ENCODE assay signal across 19 cellular contexts in the genomic region with DNA sequence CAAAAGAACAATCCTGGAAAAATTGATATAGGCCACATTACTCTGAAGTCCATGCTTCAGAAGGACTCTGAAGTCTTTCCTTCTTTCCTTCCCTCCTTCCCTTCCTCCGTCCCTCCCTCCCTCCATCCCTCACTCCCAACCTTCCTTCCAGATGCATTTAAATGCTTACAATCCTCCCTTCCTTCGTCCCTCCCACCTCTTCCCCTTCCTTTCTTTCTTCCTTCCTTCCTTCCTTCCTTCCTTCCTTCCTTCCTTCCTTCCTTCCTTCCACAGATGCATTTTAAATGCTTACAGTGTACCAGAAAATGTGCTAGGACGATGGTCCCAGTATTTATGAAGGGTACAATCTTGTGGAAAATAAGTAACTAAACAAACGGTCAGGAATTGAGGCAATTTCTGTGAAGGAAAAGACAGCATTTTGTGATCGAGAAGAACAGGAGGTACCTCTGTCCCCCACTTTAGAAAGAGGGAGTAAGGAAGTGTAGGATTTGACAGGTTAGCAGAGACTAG.
A peak's percentile ranks its signal among the peaks of the same experiment; 100 is the strongest.
DNase-seq lines count a peak whose midpoint lies in the region; ATAC-seq, FAIRE-seq and TF ChIP-seq lines count a peak whose summit lies in the region.
"Had no signal": no experiment of that assay in that cellular context is flagged by ENCODE, and none has a peak within 500 bp of the region (broad histone marks: within the 10 kb centered on the region; RNA-seq: fewer than 3 reads in every experiment).

No MANE protein-coding gene starts in this region.

- ATAC-seq in IMR-90 (ENCODE audit: low read depth) (no peak), pancreas (no peak), T-cell (replicated peaks in 1 of 4) (no peak)
- ATAC-seq: HCT116 had no signal

- dilution Hi-C loops in IMR-90 (cut with HindIII; ENCODE audit: low sequenced_read_pairs, unreplicated experiment), result no loop called here

- no peak for DNase-seq in GM23248
- DNase-seq in IMR-90, result no peak
- DNase-seq in vagina (ENCODE audit: extremely low spot score in 2 of 2), result no peak
- no peak for DNase-seq in pancreas
- no peak for DNase-seq in T-cell
- no peak for DNase-seq in SKM-1 (lab: John Stamatoyannopoulos, UW; ENCODE audit: unreplicated experiment)
- DNase-seq: AML-193; Caco-2; CD4-positive, alpha-beta T cell; GDM1; GOT3; H7 had no signal

- peaks cover 29% of the 10 kb centered on the region for H3K4me1 Mint-ChIP-seq in nephron
- H3K4me1 Mint-ChIP-seq in T-cell, result no peaks in the 10 kb centered on the region

- intact Hi-C loops in IMR-90 (cut with micrococcal nuclease), result no loop called here
- intact Hi-C loops in vagina (cut with DNase I), result no loop called here
- intact Hi-C loops in pancreas (cut with DNase I), result no loop called here

- peak overlapping the region; percentile 19; the same call in 1 of the 2 replicates for H2BK120ac ChIP-seq in IMR-90 (ENCODE audit: low read depth, low read length)

- H2BK5ac ChIP-seq in IMR-90 (ENCODE audit: low read depth, low read length, poor library complexity, severe bottlenecking), result peak overlapping the region; percentile 69

- BruUV-seq in IMR-90 (replicated peaks; lab: Mats Ljungman, UMichigan), result no TSS peak

- H2BK15ac ChIP-seq in IMR-90 (ENCODE audit: low read depth, low read length), result peak overlapping the region; percentile 41; the same call in 2 of the 3 replicates

- peak overlapping the region; percentile 72; the same call in 1 of the 2 replicates for H2AK5ac ChIP-seq in IMR-90 (ENCODE audit: low read depth, low read length)

- H4K20me1 ChIP-seq in GM23248 (ENCODE audit: insufficient read depth) (no peaks in the 10 kb centered on the region), IMR-90 (ENCODE audit: insufficient read depth, low read length) (no peaks in the 10 kb centered on the region)

- peak overlapping the region; percentile 44; the same call in 1 of the 2 replicates for H4K91ac ChIP-seq in IMR-90 (ENCODE audit: insufficient read depth, low read depth, low read length)

- H4K8ac ChIP-seq in IMR-90 (ENCODE audit: low read depth in 2 of 2, low read length in 2 of 2), result no peak overlapping the region

- no peaks in the 10 kb centered on the region for H3K9me3 ChIP-seq in GM23248 (ENCODE audit: low read depth)
- H3K9me3 ChIP-seq in IMR-90 (ENCODE audit: control insufficient read depth, insufficient read depth, low read length), result peaks cover 2% of the 10 kb centered on the region; the same call in 1 of the 2 replicates
- no peaks in the 10 kb centered on the region for H3K9me3 ChIP-seq in vagina
- no peaks in the 10 kb centered on the region for H3K9me3 ChIP-seq in pancreas
- H3K9me3 ChIP-seq: Caco-2 had no signal

- no peak for TF ChIP-seq POLR2A in IMR-90 (IDR thresholded peaks at IDR 0.05; ENCODE audit: low read depth, low read length)
- no peak for TF ChIP-seq POLR2A in vagina (IDR thresholded peaks at IDR 0.05)

- H3K4me2 ChIP-seq in GM23248 (ENCODE audit: unreplicated experiment) (no peak overlapping the region), IMR-90 (ENCODE audit: low read depth, low read length) (no peak overlapping the region)

- H3K79me2 ChIP-seq in GM23248 (ENCODE audit: insufficient read depth), result no peaks in the 10 kb centered on the region

- H3K27ac ChIP-seq in GM23248, result peak overlapping the region; percentile 56
- peak overlapping the region; percentile 57; the same call in 1 of the 2 replicates for H3K27ac ChIP-seq in IMR-90 (ENCODE audit: insufficient read depth, low read length)
- peak overlapping the region; percentile 2 for H3K27ac ChIP-seq in vagina
- no peak overlapping the region for H3K27ac ChIP-seq in pancreas
- H3K27ac ChIP-seq: C4-2B had no signal

- no peaks in the 10 kb centered on the region for H3K9me2 ChIP-seq in GM23248 (ENCODE audit: insufficient read depth)

- H3K27ac Mint-ChIP-seq in nephron (peak overlapping the region; percentile 12 to 87 (median 25)), T-cell (no peak overlapping the region)
- H3K27ac Mint-ChIP-seq: CD4-positive, alpha-beta T cell had no signal

- POLR2A ChIA-PET in IMR-90 (lab: Charles Lee; ENCODE audit: unreplicated experiment) (no interaction called here), T-cell (lab: Charles Lee) (no interaction called here)

- H3F3A ChIP-seq in GM23248 (ENCODE audit: insufficient read depth), result 0 out of 2 replicates have a peak, but pooled peaks cover 10% of the 10 kb centered on the region

- peak overlapping the region; percentile 97 for H3K18ac ChIP-seq in IMR-90 (ENCODE audit: low read depth, low read length)

- no peak overlapping the region for H3K4me3 ChIP-seq in GM23248
- H3K4me3 ChIP-seq in IMR-90 (ENCODE audit: insufficient read depth, low read depth, low read length), result no peak overlapping the region
- no peak overlapping the region for H3K4me3 ChIP-seq in vagina
- H3K4me3 ChIP-seq in pancreas, result no peak overlapping the region

- H3K27me3 Mint-ChIP-seq in nephron (ENCODE audit: low read depth) (no peaks in the 10 kb centered on the region), T-cell (peaks cover 7 to 10% of the 10 kb centered on the region in 2 donors)

- H2AFZ ChIP-seq in GM23248 (peak overlapping the region; percentile 10; the same call in 1 of the 2 replicates), IMR-90 (replicated peaks; ENCODE audit: low read length, poor library complexity) (no peak overlapping the region)

- 0 out of 2 replicates have a peak, but pooled peaks cover 3% of the 10 kb centered on the region for H3K9me1 ChIP-seq in IMR-90 (ENCODE audit: insufficient read depth, low read length)

- H4K5ac ChIP-seq in IMR-90 (ENCODE audit: low read depth, low read length), result peak overlapping the region; percentile 97

- H3K36me3 ChIP-seq in GM23248 (ENCODE audit: low read depth) (no peaks in the 10 kb centered on the region), IMR-90 (ENCODE audit: control insufficient read depth, insufficient read depth, low read length) (no peaks in the 10 kb centered on the region), vagina (no peaks in the 10 kb centered on the region), pancreas (no peaks in the 10 kb centered on the region)

- 0 out of 2 replicates have a peak overlapping the region, but pooled peaks have one; percentile 26 for H3K23ac ChIP-seq in IMR-90 (ENCODE audit: low read depth, low read length)

- H3K4me3 Mint-ChIP-seq in nephron (no peak overlapping the region), T-cell (no peak overlapping the region)
- H3K4me3 Mint-ChIP-seq: CD4-positive, alpha-beta T cell had no signal

- TF ChIP-seq RAD21 in IMR-90 (IDR thresholded peaks at IDR 0.05; ENCODE audit: low read length), result no peak

- H3K4me1 ChIP-seq in GM23248 (ENCODE audit: insufficient read depth), result peaks cover 33% of the 10 kb centered on the region
- peaks cover 7% of the 10 kb centered on the region; the same call in 1 of the 2 replicates for H3K4me1 ChIP-seq in IMR-90 (ENCODE audit: control insufficient read depth, insufficient read depth, low read length)
- peaks cover 6% of the 10 kb centered on the region for H3K4me1 ChIP-seq in vagina
- H3K4me1 ChIP-seq in pancreas, result no peaks in the 10 kb centered on the region
- H3K4me1 ChIP-seq: Caco-2 had no signal

- no peak overlapping the region for H3K14ac ChIP-seq in IMR-90 (replicated peaks; ENCODE audit: low read depth, low read length)

- no peak overlapping the region for H3K56ac ChIP-seq in IMR-90 (ENCODE audit: extremely low read depth, insufficient read depth, low read length)

- H3K36me3 Mint-ChIP-seq in nephron (ENCODE audit: low read depth), result no peaks in the 10 kb centered on the region
- no peaks in the 10 kb centered on the region for H3K36me3 Mint-ChIP-seq in T-cell

- no peaks in the 10 kb centered on the region for H3K79me1 ChIP-seq in IMR-90 (ENCODE audit: low read depth in 1 of 2, low read length in 2 of 2)

- no peaks in the 10 kb centered on the region for H3K27me3 ChIP-seq in GM23248 (replicated peaks; ENCODE audit: insufficient read depth)
- no peaks in the 10 kb centered on the region for H3K27me3 ChIP-seq in IMR-90 (ENCODE audit: control insufficient read depth, insufficient read depth, low read length)
- no peaks in the 10 kb centered on the region for H3K27me3 ChIP-seq in vagina
- H3K27me3 ChIP-seq in pancreas, result no peaks in the 10 kb centered on the region

- H3K9ac ChIP-seq in GM23248 (no peak overlapping the region), IMR-90 (ENCODE audit: low read depth, low read length) (no peak overlapping the region)

- in situ Hi-C loops in GM23248 (cut with MboI), result no loop called here
- in situ Hi-C loops in IMR-90 (cut with MboI; ENCODE audit: low sequenced_read_pairs), result no loop called here

- no peak for FAIRE-seq in pancreas (lab: Jason Lieb, UNC)
- FAIRE-seq: A204.1, D721Med, GM12892, GM18507 had no signal

- 78 to 92% methylated on average over 3 to 5 of the region's 5 CpGs for WGBS in GM23248 (ENCODE audit: low coverage in 1 of 2, low lambda C conversion rate in 2 of 2, missing lambda C conversion rate in 2 of 2), 2 experiments
- WGBS in IMR-90 (ENCODE audit: extremely low coverage in 2 of 2, insufficient read length in 1 of 2), 2 experiments, result 79 to 100% methylated on average over 2 to 4 of the region's 5 CpGs
- 68 to 79% methylated on average over 5 of the region's 5 CpGs for WGBS in pancreas, 2 donors

- CTCF ChIA-PET in IMR-90 (lab: Yijun Ruan, JAX) (no interaction called here), T-cell (lab: Charles Lee) (no interaction called here)

- peak overlapping the region; percentile 32; the same call in 1 of the 2 replicates for H3K4ac ChIP-seq in IMR-90 (ENCODE audit: low read depth, low read length)

- peaks cover 7% of the 10 kb centered on the region for H3K9me3 Mint-ChIP-seq in nephron
- H3K9me3 Mint-ChIP-seq in T-cell, result no peaks in the 10 kb centered on the region

- H2AK9ac ChIP-seq in IMR-90 (replicated peaks; ENCODE audit: low read depth, low read length, poor library complexity), result peak overlapping the region; percentile 33

- no peak for TF ChIP-seq CTCF in IMR-90 (conservative IDR thresholded peaks at IDR 0.05; ENCODE audit: low read depth, low read length)
- TF ChIP-seq CTCF in nephron (IDR thresholded peaks at IDR 0.05; ENCODE audit: unreplicated experiment in 3 of 3), result no peak
- no peak for TF ChIP-seq CTCF in vagina (IDR thresholded peaks at IDR 0.05)
- TF ChIP-seq CTCF in pancreas (IDR thresholded peaks at IDR 0.05), result no peak

- peak overlapping the region; percentile 66; the same call in 1 of the 2 replicates for H2BK20ac ChIP-seq in IMR-90 (ENCODE audit: low read depth, low read length)

TF ChIP-seq in IMR-90, 13 proteins besides CTCF, POLR2A, EP300 and RAD21 (continues in another document):
- TF ChIP-seq RFX5 (IDR thresholded peaks at IDR 0.05; ENCODE audit: low read depth, low read length), result no peak
- TF ChIP-seq CEBPB (IDR thresholded peaks at IDR 0.05; ENCODE audit: low read depth, low read length), result no peak
- TF ChIP-seq RCOR1 (IDR thresholded peaks at IDR 0.05; ENCODE audit: insufficient replicate concordance, low read length), result no peak
- no peak for TF ChIP-seq MAFK (IDR thresholded peaks at IDR 0.05; ENCODE audit: low read depth, low read length)

Comparison
In these comparisons a context has a peak if more than half of its experiments do, and no peak if none do; other contexts are left out.
1. H3K27ac ChIP-seq: peak in GM23248 (single experiment), IMR-90 (single experiment) and vagina (single experiment); none in pancreas (0 of 4).
2. H3K27ac Mint-ChIP-seq: peak in nephron (3 of 3); none in T-cell (0 of 2).